1 cellular context compared by ENCODE assay signal in genomic region chr12:11815397-11815796, GRCh38.
TF ChIP-seq lines count a peak whose summit lies in the region.

No MANE protein-coding gene starts in this region.

TF ChIP-seq in H1, 55 proteins besides CTCF, POLR2A, EP300 and RAD21:
- TF ChIP-seq TAF7 (optimal IDR thresholded peaks at IDR 0.05; ENCODE audit: borderline replicate concordance, low read depth, low read length) (no peak), TBP (IDR thresholded peaks at IDR 0.05; ENCODE audit: low read depth, low read length) (no peak), ZNF274 (IDR thresholded peaks at IDR 0.05; ENCODE audit: borderline replicate concordance, extremely low read depth, low read length) (no peak), ASH2L (IDR thresholded peaks at IDR 0.05; ENCODE audit: low read length) (no peak), EZH2 (IDR thresholded peaks at IDR 0.05; ENCODE audit: low read depth, low read length, severe bottlenecking) (no peak), GABPA (IDR thresholded peaks at IDR 0.05; ENCODE audit: borderline replicate concordance, insufficient read depth, low read length) (no peak), HDAC6 (IDR thresholded peaks at IDR 0.05; ENCODE audit: low read depth, low read length) (no peak), SP4 (IDR thresholded peaks at IDR 0.05; ENCODE audit: low read length) (no peak), SIN3A (conservative IDR thresholded peaks at IDR 0.05 in 1 of 2, IDR thresholded peaks at IDR 0.05 in 1 of 2; ENCODE audit: low read depth in 1 of 2, low read length in 2 of 2) (no peak), HDAC2 (IDR thresholded peaks at IDR 0.05; ENCODE audit: borderline replicate concordance in 1 of 2, low read depth in 2 of 2, low read length in 2 of 2) (no peak), ATF3 (IDR thresholded peaks at IDR 0.05; ENCODE audit: insufficient read depth, low read depth, low read length) (no peak), TCF12 (IDR thresholded peaks at IDR 0.05; ENCODE audit: low read depth, low read length) (no peak), YY1 (IDR thresholded peaks at IDR 0.05; ENCODE audit: low read depth, low read length) (no peak), BACH1 (IDR thresholded peaks at IDR 0.05; ENCODE audit: low read length) (no peak), JUN (IDR thresholded peaks at IDR 0.05; ENCODE audit: low read depth, low read length) (no peak), CREB1 (IDR thresholded peaks at IDR 0.05) (no peak), KDM5A (IDR thresholded peaks at IDR 0.05; ENCODE audit: low read length) (no peak), CHD1 (IDR thresholded peaks at IDR 0.05; ENCODE audit: low read depth, low read length) (no peak)
